Comparison of ENCODE assay signal across 11 cellular contexts in the genomic region with DNA sequence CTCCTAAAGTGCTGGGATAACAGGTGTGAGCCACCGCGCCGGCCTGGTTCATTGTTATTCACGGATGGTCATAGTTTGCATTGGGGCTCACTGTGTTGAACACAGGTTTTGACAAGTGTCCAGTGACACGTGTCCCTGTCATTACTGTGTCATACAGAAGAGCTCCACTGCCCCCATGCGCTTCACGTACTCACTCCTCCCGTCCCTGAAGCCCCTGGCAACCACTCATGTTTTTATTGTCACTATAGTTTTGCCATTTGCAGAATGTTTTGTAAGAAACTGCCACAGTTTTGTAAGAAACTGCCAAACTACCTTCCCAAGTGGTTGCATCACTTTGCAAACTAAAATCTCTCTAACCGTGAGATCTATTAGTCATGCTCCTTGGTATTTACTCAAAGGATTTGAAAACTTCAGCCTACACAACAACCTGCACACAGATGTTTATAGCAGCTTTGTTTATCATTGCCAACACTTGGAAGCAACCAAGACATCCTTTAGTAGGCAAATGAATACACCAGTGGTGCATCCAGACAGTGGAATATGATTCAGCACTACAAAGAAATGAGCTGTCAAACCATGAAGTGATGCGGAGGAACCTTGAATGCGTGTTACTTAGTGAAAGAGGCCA.
A peak's percentile ranks its signal among the peaks of the same experiment; 100 is the strongest.
DNase-seq lines count a peak whose midpoint lies in the region; ATAC-seq, FAIRE-seq and TF ChIP-seq lines count a peak whose summit lies in the region.
"Had no signal": no experiment of that assay in that cellular context is flagged by ENCODE, and none has a peak within 500 bp of the region (broad histone marks: within the 10 kb centered on the region; RNA-seq: fewer than 3 reads in every experiment).

No MANE protein-coding gene starts in this region.

- peak; percentile 65 to 81 for ATAC-seq in natural killer cell treated with Interleukin-12 subunit alpha and Interleukin-12 subunit beta and Interleukin-15 and Interleukin-18, amount 100 ng/mL, for 72 hours
- ATAC-seq in natural killer cell (no peak), HG03457 (IDR thresholded peaks at IDR 0.05; ENCODE audit: unreplicated experiment) (no peak), GM19452 (IDR thresholded peaks at IDR 0.05; ENCODE audit: unreplicated experiment) (no peak)
- ATAC-seq: left cardiac atrium had no signal

- DNase-seq in natural killer cell treated with Interleukin-12 subunit alpha and Interleukin-12 subunit beta and Interleukin-15 and Interleukin-18, amount 100 ng/mL, for 72 hours (ENCODE audit: low spot score): no peak
- no peak for DNase-seq in natural killer cell
- DNase-seq in RCC 7860 (ENCODE audit: low spot score): peak; percentile 55
- DNase-seq in cardiac fibroblast (ENCODE audit: low read depth in 2 of 2): peak; percentile 72 to 88
- peak; percentile 56 for DNase-seq in superior temporal gyrus (ENCODE audit: extremely low spot score)
- no peak for DNase-seq in glomerular visceral epithelial cell (ENCODE audit: extremely low spot score)
- DNase-seq: anterior cingulate cortex, left cardiac atrium had no signal

- no peaks in the 10 kb centered on the region for H3K36me3 Mint-ChIP-seq in natural killer cell treated with Interleukin-12 subunit alpha and Interleukin-12 subunit beta and Interleukin-15 and Interleukin-18, amount 100 ng/mL, for 72 hours
- H3K36me3 Mint-ChIP-seq in natural killer cell: no peaks in the 10 kb centered on the region

- H3K4me1 Mint-ChIP-seq in natural killer cell treated with Interleukin-12 subunit alpha and Interleukin-12 subunit beta and Interleukin-15 and Interleukin-18, amount 100 ng/mL, for 72 hours (ENCODE audit: low read depth in 2 of 2): peaks cover 5 to 13% of the 10 kb centered on the region in 2 donors
- no peaks in the 10 kb centered on the region for H3K4me1 Mint-ChIP-seq in natural killer cell

- H3K4me3 ChIP-seq in cardiac fibroblast (replicated peaks in 1 of 2; ENCODE audit: low read depth in 2 of 2, low read length in 2 of 2): no peak overlapping the region

- H3K4me3 Mint-ChIP-seq in natural killer cell treated with Interleukin-12 subunit alpha and Interleukin-12 subunit beta and Interleukin-15 and Interleukin-18, amount 100 ng/mL, for 72 hours: peak overlapping the region; percentile 64
- no peak overlapping the region for H3K4me3 Mint-ChIP-seq in natural killer cell

- intact Hi-C loops in natural killer cell (cut with micrococcal nuclease): no loop called here

- H3K27me3 Mint-ChIP-seq in natural killer cell treated with Interleukin-12 subunit alpha and Interleukin-12 subunit beta and Interleukin-15 and Interleukin-18, amount 100 ng/mL, for 72 hours: peaks cover 18% of the 10 kb centered on the region in 2 donors
- peaks cover 7 to 13% of the 10 kb centered on the region in 2 donors for H3K27me3 Mint-ChIP-seq in natural killer cell (ENCODE audit: low read depth in 2 of 2)

- TF ChIP-seq CTCF in natural killer cell (IDR thresholded peaks at IDR 0.05) (no peak), cardiac fibroblast (IDR thresholded peaks at IDR 0.05; ENCODE audit: low read depth, low read length) (no peak)

- no peak for FAIRE-seq in RCC 7860 (lab: Jason Lieb, UNC)
- FAIRE-seq: H1 had no signal

- H3K27ac Mint-ChIP-seq in natural killer cell treated with Interleukin-12 subunit alpha and Interleukin-12 subunit beta and Interleukin-15 and Interleukin-18, amount 100 ng/mL, for 72 hours: peak overlapping the region; percentile 78 to 92
- no peak overlapping the region for H3K27ac Mint-ChIP-seq in natural killer cell

- H3K9me3 Mint-ChIP-seq in natural killer cell treated with Interleukin-12 subunit alpha and Interleukin-12 subunit beta and Interleukin-15 and Interleukin-18, amount 100 ng/mL, for 72 hours: no peaks in the 10 kb centered on the region
- no peaks in the 10 kb centered on the region for H3K9me3 Mint-ChIP-seq in natural killer cell

Comparison
In these comparisons a context has a peak if more than half of its experiments do, and no peak if none do; other contexts are left out.
1. ATAC-seq: peak in natural killer cell treated with Interleukin-12 subunit alpha and Interleukin-12 subunit beta and Interleukin-15 and Interleukin-18, amount 100 ng/mL, for 72 hours (2 of 2); none in natural killer cell (0 of 3), HG03457 (single experiment) and GM19452 (single experiment).
2. H3K27ac Mint-ChIP-seq: peak in natural killer cell treated with Interleukin-12 subunit alpha and Interleukin-12 subunit beta and Interleukin-15 and Interleukin-18, amount 100 ng/mL, for 72 hours (2 of 2); none in natural killer cell (0 of 2).
3. DNase-seq: peak in RCC 7860 (single experiment), cardiac fibroblast (2 of 2) and superior temporal gyrus (single experiment); none in natural killer cell treated with Interleukin-12 subunit alpha and Interleukin-12 subunit beta and Interleukin-15 and Interleukin-18, amount 100 ng/mL, for 72 hours (single experiment), natural killer cell (single experiment) and glomerular visceral epithelial cell (single experiment).